Comparison of ENCODE assay signal across 1 cellular context in the genomic region with DNA sequence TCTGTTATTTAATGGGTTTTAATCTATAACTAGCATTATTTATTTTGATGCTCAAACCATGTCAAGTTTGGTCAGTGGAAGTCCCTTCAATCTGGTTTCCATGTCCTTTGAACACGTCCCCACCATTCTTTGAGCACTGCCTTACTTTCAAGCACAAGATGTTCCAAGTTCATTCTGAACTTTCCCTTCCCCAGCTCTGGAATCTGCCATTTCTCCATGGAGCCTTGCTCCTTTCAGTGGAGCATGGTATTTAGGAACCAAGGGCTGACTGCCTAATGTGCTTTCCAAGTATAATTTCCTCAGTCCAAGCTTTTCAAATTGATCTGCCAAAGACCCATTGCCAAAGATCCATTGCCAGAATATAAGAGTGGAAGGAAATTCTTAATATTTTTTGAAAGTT.
TF ChIP-seq lines count a peak whose summit lies in the region.

No MANE protein-coding gene starts in this region.

TF ChIP-seq in GM12878, 131 proteins besides CTCF, POLR2A, EP300 and RAD21:
- TF ChIP-seq SMAD5 (IDR thresholded peaks at IDR 0.05; ENCODE audit: low read depth) (no peak), JUNB (IDR thresholded peaks at IDR 0.05) (no peak), CEBPZ (IDR thresholded peaks at IDR 0.05; ENCODE audit: low read depth, low read length) (no peak), EZH2 (IDR thresholded peaks at IDR 0.05; ENCODE audit: borderline replicate concordance, control insufficient read depth, low read depth, low read length) (no peak), PBX3 (IDR thresholded peaks at IDR 0.05; ENCODE audit: insufficient replicate concordance, low read depth, low read length) (no peak), CEBPB (IDR thresholded peaks at IDR 0.05; ENCODE audit: borderline replicate concordance in 1 of 2, low read depth in 2 of 2, low read length in 2 of 2) (no peak), YY1 (IDR thresholded peaks at IDR 0.05; ENCODE audit: low read depth, low read length) (no peak), PAX8 (IDR thresholded peaks at IDR 0.05) (no peak), USF1 (IDR thresholded peaks at IDR 0.05; ENCODE audit: borderline replicate concordance, extremely low read length, insufficient read depth, low read depth, low read length) (no peak), TARDBP (IDR thresholded peaks at IDR 0.05; ENCODE audit: borderline replicate concordance) (no peak), NRF1 (conservative IDR thresholded peaks at IDR 0.05; ENCODE audit: low read depth, low read length) (no peak), MAX (IDR thresholded peaks at IDR 0.05; ENCODE audit: low read depth, low read length) (no peak), ZNF217 (IDR thresholded peaks at IDR 0.05) (no peak)
